1 cellular context compared by ENCODE assay signal in the genomic region with DNA sequence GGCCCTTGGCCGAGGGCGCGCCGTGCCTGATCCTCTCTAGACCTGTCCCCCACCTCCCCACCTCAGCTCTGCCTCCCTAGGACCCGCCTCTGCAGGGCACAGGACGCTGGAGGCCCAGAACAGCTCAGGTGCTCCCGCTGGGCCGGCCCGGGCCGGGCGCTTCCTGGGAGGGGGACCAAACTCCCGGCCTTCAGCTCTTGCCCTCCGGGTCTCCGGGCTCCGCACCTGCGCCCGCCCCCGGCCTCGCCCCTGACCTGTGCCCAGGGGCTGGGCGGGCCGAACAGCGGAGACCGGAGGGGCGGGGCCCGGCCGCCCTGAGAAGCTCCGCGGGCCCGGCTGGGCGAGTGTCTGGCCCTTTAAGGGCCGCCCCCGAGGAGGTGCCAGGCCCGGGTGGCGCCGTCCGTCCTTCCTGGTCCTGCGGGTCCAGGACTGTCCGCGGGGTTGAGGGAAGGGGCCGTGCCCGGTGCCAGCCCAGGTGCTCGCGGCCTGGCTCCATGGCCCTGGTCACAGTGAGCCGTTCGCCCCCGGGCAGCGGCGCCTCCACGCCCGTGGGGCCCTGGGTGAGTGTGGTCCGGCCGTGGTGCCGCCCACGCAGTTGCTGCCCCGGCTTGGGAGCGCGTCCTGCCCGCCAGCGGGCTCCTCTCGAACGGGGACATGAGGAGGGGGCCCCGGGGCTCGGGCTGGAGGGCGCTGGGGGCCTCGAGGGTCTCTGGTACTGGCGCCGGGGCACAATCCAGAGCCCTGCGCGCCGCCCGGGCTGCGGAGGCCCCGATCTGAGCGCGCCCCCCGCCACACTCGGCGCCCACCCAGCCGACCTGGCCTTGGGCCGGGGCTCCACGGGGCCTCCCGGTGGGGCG.
TF ChIP-seq lines count a peak whose summit lies in the region.

A gene with protein sequence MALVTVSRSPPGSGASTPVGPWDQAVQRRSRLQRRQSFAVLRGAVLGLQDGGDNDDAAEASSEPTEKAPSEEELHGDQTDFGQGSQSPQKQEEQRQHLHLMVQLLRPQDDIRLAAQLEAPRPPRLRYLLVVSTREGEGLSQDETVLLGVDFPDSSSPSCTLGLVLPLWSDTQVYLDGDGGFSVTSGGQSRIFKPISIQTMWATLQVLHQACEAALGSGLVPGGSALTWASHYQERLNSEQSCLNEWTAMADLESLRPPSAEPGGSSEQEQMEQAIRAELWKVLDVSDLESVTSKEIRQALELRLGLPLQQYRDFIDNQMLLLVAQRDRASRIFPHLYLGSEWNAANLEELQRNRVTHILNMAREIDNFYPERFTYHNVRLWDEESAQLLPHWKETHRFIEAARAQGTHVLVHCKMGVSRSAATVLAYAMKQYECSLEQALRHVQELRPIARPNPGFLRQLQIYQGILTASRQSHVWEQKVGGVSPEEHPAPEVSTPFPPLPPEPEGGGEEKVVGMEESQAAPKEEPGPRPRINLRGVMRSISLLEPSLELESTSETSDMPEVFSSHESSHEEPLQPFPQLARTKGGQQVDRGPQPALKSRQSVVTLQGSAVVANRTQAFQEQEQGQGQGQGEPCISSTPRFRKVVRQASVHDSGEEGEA (plus strand): TSS at position 399 of the 857 bp plus-strand sequence. CDS start 96 bp downstream, at position 495.

TF ChIP-seq in HepG2, 621 proteins besides CTCF, POLR2A, EP300 and RAD21 (continued from another document and continues in another):
- TF ChIP-seq KAT7 (CRISPR knock-in tag; IDR thresholded peaks at IDR 0.05; ENCODE audit: borderline replicate concordance) (no peak), HOXD1 (CRISPR knock-in tag; IDR thresholded peaks at IDR 0.05) (no peak; the same call in 1 of the 2 replicates), ADNP (CRISPR knock-in tag; IDR thresholded peaks at IDR 0.05) (no peak), FOSL1 (CRISPR knock-in tag; IDR thresholded peaks at IDR 0.05; ENCODE audit: borderline replicate concordance) (peak; percentile 26; the same call in 1 of the 2 replicates), HNRNPL (IDR thresholded peaks at IDR 0.05; ENCODE audit: low read depth, low read length) (peak; percentile 92; the same call in 1 of the 2 replicates), ZNF749 (CRISPR knock-in tag; IDR thresholded peaks at IDR 0.05; ENCODE audit: borderline replicate concordance) (no peak), SMYD3 (CRISPR knock-in tag; IDR thresholded peaks at IDR 0.05) (no peak), MXD4 (CRISPR knock-in tag; IDR thresholded peaks at IDR 0.05) (no peak), MEF2D (CRISPR knock-in tag; IDR thresholded peaks at IDR 0.05) (peak; percentile 27; the same call in 1 of the 2 replicates), ZNF564 (CRISPR knock-in tag; IDR thresholded peaks at IDR 0.05) (0 out of 2 replicates have a peak, but pooled peaks have one; percentile 13), ZNF232 (CRISPR knock-in tag; IDR thresholded peaks at IDR 0.05; ENCODE audit: borderline replicate concordance) (no peak), KAT8 (CRISPR knock-in tag; IDR thresholded peaks at IDR 0.05) (peak; percentile 24), NCOA5 (CRISPR knock-in tag; IDR thresholded peaks at IDR 0.05) (no peak), HCFC1 (IDR thresholded peaks at IDR 0.05; ENCODE audit: low read depth, low read length) (no peak), ZSCAN12 (CRISPR knock-in tag; IDR thresholded peaks at IDR 0.05) (no peak), KDM1A (CRISPR knock-in tag; IDR thresholded peaks at IDR 0.05) (no peak), ZNF761 (CRISPR knock-in tag; conservative IDR thresholded peaks at IDR 0.05) (peak; percentile 40; the same call in 1 of the 2 replicates), MAZ (IDR thresholded peaks at IDR 0.05; ENCODE audit: borderline replicate concordance, low read depth, low read length) (peak; percentile 78), MAZ (CRISPR knock-in tag; IDR thresholded peaks at IDR 0.05; ENCODE audit: low read depth) (peak; percentile 96), CBFB (CRISPR knock-in tag; IDR thresholded peaks at IDR 0.05) (no peak), MZF1 (CRISPR knock-in tag; IDR thresholded peaks at IDR 0.05; ENCODE audit: borderline replicate concordance) (no peak), NFE2L2 (IDR thresholded peaks at IDR 0.05; ENCODE audit: low read length) (no peak), IKZF1 (IDR thresholded peaks at IDR 0.05) (no peak), ZNF75D (CRISPR knock-in tag; IDR thresholded peaks at IDR 0.05; ENCODE audit: borderline replicate concordance) (no peak), ZZZ3 (CRISPR knock-in tag; IDR thresholded peaks at IDR 0.05; ENCODE audit: borderline replicate concordance) (no peak), ZNF619 (CRISPR knock-in tag; IDR thresholded peaks at IDR 0.05) (no peak), ZNF382 (CRISPR knock-in tag; IDR thresholded peaks at IDR 0.05; ENCODE audit: borderline replicate concordance) (no peak), ZNF570 (CRISPR knock-in tag; IDR thresholded peaks at IDR 0.05; ENCODE audit: borderline replicate concordance) (no peak), ZNF768 (CRISPR knock-in tag; IDR thresholded peaks at IDR 0.05) (peak; percentile 5)
- TF ChIP-seq, protein P1, sequence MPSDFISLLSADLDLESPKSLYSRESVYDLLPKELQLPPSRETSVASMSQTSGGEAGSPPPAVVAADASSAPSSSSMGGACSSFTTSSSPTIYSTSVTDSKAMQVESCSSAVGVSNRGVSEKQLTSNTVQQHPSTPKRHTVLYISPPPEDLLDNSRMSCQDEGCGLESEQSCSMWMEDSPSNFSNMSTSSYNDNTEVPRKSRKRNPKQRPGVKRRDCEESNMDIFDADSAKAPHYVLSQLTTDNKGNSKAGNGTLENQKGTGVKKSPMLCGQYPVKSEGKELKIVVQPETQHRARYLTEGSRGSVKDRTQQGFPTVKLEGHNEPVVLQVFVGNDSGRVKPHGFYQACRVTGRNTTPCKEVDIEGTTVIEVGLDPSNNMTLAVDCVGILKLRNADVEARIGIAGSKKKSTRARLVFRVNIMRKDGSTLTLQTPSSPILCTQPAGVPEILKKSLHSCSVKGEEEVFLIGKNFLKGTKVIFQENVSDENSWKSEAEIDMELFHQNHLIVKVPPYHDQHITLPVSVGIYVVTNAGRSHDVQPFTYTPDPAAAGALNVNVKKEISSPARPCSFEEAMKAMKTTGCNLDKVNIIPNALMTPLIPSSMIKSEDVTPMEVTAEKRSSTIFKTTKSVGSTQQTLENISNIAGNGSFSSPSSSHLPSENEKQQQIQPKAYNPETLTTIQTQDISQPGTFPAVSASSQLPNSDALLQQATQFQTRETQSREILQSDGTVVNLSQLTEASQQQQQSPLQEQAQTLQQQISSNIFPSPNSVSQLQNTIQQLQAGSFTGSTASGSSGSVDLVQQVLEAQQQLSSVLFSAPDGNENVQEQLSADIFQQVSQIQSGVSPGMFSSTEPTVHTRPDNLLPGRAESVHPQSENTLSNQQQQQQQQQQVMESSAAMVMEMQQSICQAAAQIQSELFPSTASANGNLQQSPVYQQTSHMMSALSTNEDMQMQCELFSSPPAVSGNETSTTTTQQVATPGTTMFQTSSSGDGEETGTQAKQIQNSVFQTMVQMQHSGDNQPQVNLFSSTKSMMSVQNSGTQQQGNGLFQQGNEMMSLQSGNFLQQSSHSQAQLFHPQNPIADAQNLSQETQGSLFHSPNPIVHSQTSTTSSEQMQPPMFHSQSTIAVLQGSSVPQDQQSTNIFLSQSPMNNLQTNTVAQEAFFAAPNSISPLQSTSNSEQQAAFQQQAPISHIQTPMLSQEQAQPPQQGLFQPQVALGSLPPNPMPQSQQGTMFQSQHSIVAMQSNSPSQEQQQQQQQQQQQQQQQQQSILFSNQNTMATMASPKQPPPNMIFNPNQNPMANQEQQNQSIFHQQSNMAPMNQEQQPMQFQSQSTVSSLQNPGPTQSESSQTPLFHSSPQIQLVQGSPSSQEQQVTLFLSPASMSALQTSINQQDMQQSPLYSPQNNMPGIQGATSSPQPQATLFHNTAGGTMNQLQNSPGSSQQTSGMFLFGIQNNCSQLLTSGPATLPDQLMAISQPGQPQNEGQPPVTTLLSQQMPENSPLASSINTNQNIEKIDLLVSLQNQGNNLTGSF (CRISPR knock-in tag; IDR thresholded peaks at IDR 0.05), result no peak
- TF ChIP-seq, protein P2, sequence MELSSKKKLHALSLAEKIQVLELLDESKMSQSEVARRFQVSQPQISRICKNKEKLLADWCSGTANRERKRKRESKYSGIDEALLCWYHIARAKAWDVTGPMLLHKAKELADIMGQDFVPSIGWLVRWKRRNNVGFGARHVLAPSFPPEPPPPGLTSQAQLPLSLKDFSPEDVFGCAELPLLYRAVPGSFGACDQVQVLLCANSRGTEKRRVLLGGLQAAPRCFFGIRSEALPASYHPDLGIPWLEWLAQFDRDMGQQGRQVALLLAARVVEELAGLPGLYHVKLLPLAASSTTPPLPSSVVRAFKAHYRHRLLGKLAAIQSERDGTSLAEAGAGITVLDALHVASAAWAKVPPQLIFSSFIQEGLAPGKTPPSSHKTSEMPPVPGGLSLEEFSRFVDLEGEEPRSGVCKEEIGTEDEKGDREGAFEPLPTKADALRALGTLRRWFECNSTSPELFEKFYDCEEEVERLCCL (CRISPR knock-in tag; IDR thresholded peaks at IDR 0.05; ENCODE audit: borderline replicate concordance), result no peak
- TF ChIP-seq, protein P3, sequence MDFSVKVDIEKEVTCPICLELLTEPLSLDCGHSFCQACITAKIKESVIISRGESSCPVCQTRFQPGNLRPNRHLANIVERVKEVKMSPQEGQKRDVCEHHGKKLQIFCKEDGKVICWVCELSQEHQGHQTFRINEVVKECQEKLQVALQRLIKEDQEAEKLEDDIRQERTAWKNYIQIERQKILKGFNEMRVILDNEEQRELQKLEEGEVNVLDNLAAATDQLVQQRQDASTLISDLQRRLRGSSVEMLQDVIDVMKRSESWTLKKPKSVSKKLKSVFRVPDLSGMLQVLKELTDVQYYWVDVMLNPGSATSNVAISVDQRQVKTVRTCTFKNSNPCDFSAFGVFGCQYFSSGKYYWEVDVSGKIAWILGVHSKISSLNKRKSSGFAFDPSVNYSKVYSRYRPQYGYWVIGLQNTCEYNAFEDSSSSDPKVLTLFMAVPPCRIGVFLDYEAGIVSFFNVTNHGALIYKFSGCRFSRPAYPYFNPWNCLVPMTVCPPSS (IDR thresholded peaks at IDR 0.05), result no peak
- TF ChIP-seq, protein P4, sequence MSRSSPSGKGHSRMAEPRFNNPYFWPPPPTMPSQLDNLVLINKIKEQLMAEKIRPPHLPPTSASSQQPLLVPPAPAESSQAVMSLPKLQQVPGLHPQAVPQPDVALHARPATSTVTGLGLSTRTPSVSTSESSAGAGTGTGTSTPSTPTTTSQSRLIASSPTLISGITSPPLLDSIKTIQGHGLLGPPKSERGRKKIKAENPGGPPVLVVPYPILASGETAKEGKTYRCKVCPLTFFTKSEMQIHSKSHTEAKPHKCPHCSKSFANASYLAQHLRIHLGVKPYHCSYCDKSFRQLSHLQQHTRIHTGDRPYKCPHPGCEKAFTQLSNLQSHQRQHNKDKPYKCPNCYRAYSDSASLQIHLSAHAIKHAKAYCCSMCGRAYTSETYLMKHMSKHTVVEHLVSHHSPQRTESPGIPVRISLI (CRISPR knock-in tag; IDR thresholded peaks at IDR 0.05; ENCODE audit: borderline replicate concordance), result no peak
- TF ChIP-seq, protein P5, sequence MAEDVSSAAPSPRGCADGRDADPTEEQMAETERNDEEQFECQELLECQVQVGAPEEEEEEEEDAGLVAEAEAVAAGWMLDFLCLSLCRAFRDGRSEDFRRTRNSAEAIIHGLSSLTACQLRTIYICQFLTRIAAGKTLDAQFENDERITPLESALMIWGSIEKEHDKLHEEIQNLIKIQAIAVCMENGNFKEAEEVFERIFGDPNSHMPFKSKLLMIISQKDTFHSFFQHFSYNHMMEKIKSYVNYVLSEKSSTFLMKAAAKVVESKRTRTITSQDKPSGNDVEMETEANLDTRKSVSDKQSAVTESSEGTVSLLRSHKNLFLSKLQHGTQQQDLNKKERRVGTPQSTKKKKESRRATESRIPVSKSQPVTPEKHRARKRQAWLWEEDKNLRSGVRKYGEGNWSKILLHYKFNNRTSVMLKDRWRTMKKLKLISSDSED (CRISPR knock-in tag; IDR thresholded peaks at IDR 0.05), result no peak
- TF ChIP-seq, protein P6, sequence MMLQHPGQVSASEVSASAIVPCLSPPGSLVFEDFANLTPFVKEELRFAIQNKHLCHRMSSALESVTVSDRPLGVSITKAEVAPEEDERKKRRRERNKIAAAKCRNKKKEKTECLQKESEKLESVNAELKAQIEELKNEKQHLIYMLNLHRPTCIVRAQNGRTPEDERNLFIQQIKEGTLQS (CRISPR knock-in tag; IDR thresholded peaks at IDR 0.05), result no peak
- TF ChIP-seq, protein P7, sequence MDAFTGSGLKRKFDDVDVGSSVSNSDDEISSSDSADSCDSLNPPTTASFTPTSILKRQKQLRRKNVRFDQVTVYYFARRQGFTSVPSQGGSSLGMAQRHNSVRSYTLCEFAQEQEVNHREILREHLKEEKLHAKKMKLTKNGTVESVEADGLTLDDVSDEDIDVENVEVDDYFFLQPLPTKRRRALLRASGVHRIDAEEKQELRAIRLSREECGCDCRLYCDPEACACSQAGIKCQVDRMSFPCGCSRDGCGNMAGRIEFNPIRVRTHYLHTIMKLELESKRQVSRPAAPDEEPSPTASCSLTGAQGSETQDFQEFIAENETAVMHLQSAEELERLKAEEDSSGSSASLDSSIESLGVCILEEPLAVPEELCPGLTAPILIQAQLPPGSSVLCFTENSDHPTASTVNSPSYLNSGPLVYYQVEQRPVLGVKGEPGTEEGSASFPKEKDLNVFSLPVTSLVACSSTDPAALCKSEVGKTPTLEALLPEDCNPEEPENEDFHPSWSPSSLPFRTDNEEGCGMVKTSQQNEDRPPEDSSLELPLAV (CRISPR knock-in tag; conservative IDR thresholded peaks at IDR 0.05; ENCODE audit: low read depth), result no peak
- TF ChIP-seq, protein P8, sequence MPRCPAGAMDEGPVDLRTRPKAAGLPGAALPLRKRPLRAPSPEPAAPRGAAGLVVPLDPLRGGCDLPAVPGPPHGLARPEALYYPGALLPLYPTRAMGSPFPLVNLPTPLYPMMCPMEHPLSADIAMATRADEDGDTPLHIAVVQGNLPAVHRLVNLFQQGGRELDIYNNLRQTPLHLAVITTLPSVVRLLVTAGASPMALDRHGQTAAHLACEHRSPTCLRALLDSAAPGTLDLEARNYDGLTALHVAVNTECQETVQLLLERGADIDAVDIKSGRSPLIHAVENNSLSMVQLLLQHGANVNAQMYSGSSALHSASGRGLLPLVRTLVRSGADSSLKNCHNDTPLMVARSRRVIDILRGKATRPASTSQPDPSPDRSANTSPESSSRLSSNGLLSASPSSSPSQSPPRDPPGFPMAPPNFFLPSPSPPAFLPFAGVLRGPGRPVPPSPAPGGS (CRISPR knock-in tag; IDR thresholded peaks at IDR 0.05), result peak; percentile 37; the same call in 1 of the 2 replicates
- TF ChIP-seq, protein P9, sequence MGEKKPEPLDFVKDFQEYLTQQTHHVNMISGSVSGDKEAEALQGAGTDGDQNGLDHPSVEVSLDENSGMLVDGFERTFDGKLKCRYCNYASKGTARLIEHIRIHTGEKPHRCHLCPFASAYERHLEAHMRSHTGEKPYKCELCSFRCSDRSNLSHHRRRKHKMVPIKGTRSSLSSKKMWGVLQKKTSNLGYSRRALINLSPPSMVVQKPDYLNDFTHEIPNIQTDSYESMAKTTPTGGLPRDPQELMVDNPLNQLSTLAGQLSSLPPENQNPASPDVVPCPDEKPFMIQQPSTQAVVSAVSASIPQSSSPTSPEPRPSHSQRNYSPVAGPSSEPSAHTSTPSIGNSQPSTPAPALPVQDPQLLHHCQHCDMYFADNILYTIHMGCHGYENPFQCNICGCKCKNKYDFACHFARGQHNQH (CRISPR knock-in tag; IDR thresholded peaks at IDR 0.05), result no peak
